Comparison of ENCODE assay signal across 22 cellular contexts in the genomic region with DNA sequence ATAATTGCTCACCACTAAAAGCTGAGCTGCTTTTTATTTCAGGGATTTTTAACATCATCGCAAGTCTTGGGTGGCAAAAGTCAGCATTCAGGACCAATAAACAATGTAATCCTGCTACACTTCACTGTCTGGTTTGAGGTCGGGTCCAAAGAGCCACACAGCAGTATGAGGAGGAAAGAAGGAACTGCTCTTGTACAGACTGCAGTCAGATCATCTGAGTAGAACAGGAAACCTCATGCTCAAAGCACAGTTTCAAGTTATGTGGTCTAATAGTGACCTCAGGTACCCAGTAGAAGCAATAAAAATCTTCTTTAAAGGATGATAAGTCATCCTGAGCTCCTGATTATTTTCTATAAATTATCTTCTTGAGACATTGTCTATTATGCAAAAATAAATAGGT.
"Had no signal": no experiment of that assay in that cellular context is flagged by ENCODE, and none has a peak within 500 bp of the region (broad histone marks: within the 10 kb centered on the region; RNA-seq: fewer than 3 reads in every experiment).

No MANE protein-coding gene starts in this region.

- DNase-seq: dermis blood vessel endothelial cell; effector memory CD4-positive, alpha-beta T cell; erythroblast; esophagus squamous epithelium; hypothalamus; immature natural killer cell; islet precursor cell; kidney glomerular epithelial cell; natural killer cell; right cardiac atrium; sigmoid colon; stimulated activated CD4-positive, alpha-beta T cell treated with anti-CD3 and anti-CD28 coated beads, Interleukin-2, amount 100 ng/mL, for 24 hours; stimulated activated CD4-positive, alpha-beta T cell treated with anti-CD3 and anti-CD28 coated beads, Interleukin-4, amount 100 ng/mL, for 24 hours; stimulated activated naive CD8-positive, alpha-beta T cell treated with anti-CD3 and anti-CD28 coated beads, Interleukin-15, Interleukin-2, amounts not matched to agents 100 U/mL and 50 U/mL, for 24 hours; substantia nigra; testis; tibial artery; upper lobe of left lung had no signal

- H3K27me3 ChIP-seq: esophagus squamous epithelium, sigmoid colon, testis, tibial artery, upper lobe of left lung had no signal

- H3K27ac ChIP-seq: coronary artery, esophagus squamous epithelium, parathyroid adenoma, sigmoid colon, testis, tibial artery, upper lobe of left lung had no signal

- H3K4me3 ChIP-seq: coronary artery, esophagus squamous epithelium, lung, sigmoid colon, testis, tibial artery, upper lobe of left lung had no signal

- H3K9me3 ChIP-seq: esophagus squamous epithelium, sigmoid colon, testis, tibial artery, upper lobe of left lung had no signal

- H3K36me3 ChIP-seq: esophagus squamous epithelium, sigmoid colon, tibial artery, upper lobe of left lung had no signal

- ATAC-seq: natural killer cell; right cardiac atrium; stimulated activated effector memory CD8-positive, alpha-beta T cell treated with anti-CD3 and anti-CD28 coated beads, Interleukin-12 subunit alpha, Interleukin-12 subunit beta, amount 100 ng/mL, for 72 hours; stimulated activated naive CD8-positive, alpha-beta T cell treated with anti-CD3 and anti-CD28 coated beads, Interleukin-15, Interleukin-2, amounts not matched to agents 100 U/mL and 50 U/mL, for 24 hours had no signal

- H3K4me1 ChIP-seq: esophagus squamous epithelium, parathyroid adenoma, sigmoid colon, testis, tibial artery, upper lobe of left lung had no signal
